11 cellular contexts compared by ENCODE assay signal in the genomic region with DNA sequence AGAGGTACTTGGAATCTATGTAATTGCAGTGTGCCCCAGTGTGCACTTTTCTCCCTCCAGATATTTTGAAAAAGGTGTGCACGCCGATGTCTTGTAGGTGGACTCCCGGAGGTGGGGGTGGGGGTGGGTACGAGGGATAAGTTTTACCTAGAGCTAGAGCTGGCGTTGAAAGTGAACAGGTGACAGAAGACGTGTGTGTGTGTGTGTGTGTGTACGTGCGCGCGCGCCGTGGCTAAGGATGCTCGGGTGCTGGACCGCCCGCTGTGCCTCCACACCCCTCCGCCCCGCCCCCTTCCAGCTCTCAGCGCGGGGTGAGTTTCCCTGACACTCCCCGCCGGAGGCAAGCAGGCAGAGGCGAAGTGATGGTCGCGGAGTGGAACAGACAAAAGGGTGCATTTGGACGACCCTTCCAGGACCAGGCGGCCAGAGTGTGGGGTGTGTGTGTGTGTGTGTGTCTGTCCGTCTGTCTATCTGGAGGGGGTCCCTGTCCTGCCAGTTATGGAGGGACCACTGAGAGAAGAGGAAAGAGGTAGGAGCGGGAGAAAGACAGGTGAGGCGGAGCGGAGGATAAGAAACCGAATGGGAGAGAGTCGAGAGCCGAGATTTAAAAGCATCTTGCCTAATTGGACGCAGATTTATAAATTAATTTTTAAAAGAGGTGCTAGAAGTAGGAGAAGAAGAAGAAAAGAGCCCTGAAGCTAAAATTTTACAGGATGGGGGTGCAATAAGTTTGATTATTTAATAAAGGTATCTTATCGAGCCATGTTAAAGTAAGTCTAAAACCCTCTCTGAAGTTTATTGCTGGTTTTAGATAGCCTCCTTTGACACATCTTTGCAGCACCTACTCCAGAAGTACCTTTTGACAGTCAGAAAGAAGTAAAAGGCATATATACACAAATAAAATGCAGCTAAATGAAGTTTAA.
DNase-seq lines count a peak whose midpoint lies in the region; ATAC-seq and TF ChIP-seq lines count a peak whose summit lies in the region.
"Had no signal": no experiment of that assay in that cellular context is flagged by ENCODE, and none has a peak within 500 bp of the region (broad histone marks: within the 10 kb centered on the region; RNA-seq: fewer than 3 reads in every experiment).

No MANE protein-coding gene starts in this region.

- H3K27ac Mint-ChIP-seq in natural killer cell (no peak overlapping the region), T-helper 17 cell (no peak overlapping the region)
- no peak overlapping the region for H3K27ac Mint-ChIP-seq in natural killer cell treated with Interleukin-12 subunit alpha and Interleukin-12 subunit beta and Interleukin-15 and Interleukin-18, amount 100 ng/mL, for 72 hours
- H3K27ac Mint-ChIP-seq in activated CD4-positive, alpha-beta T cell treated with anti-CD3 and anti-CD28 coated beads for 36 hours: no peak overlapping the region
- H3K27ac Mint-ChIP-seq: CD8-positive, alpha-beta memory T cell; naive B cell had no signal

- H3K36me3 Mint-ChIP-seq in natural killer cell (no peaks in the 10 kb centered on the region), T-helper 17 cell (ENCODE audit: low read depth) (no peaks in the 10 kb centered on the region)
- no peaks in the 10 kb centered on the region for H3K36me3 Mint-ChIP-seq in natural killer cell treated with Interleukin-12 subunit alpha and Interleukin-12 subunit beta and Interleukin-15 and Interleukin-18, amount 100 ng/mL, for 72 hours
- no peaks in the 10 kb centered on the region for H3K36me3 Mint-ChIP-seq in activated CD4-positive, alpha-beta T cell treated with anti-CD3 and anti-CD28 coated beads for 36 hours (ENCODE audit: low read depth)
- H3K36me3 Mint-ChIP-seq: CD8-positive, alpha-beta memory T cell; naive B cell had no signal

- peak; percentile 12 for TF ChIP-seq RAD21 in neural cell (conservative IDR thresholded peaks at IDR 0.05)

- intact Hi-C loops in natural killer cell (cut with micrococcal nuclease): no loop called here
- intact Hi-C loops in esophagus muscularis mucosa (cut with DNase I): loop anchor here (5.0 kb wide), 1 partner anchor 597 kb away; the partner anchor contains the start of gene RARB
- intact Hi-C loops in activated CD4-positive, alpha-beta T cell treated with anti-CD3 and anti-CD28 coated beads for 36 hours (cut with DNase I, micrococcal nuclease): no loop called here
- intact Hi-C loops in lower leg skin (cut with DNase I; ENCODE audit: low total_unique reads): no loop called here

- H3K27me3 ChIP-seq in esophagus muscularis mucosa: no peaks in the 10 kb centered on the region
- peaks cover 22% of the 10 kb centered on the region for H3K27me3 ChIP-seq in neural cell (ENCODE audit: insufficient read depth, low read depth, low read length)

- peaks cover 5 to 6% of the 10 kb centered on the region in 2 donors for H3K9me3 Mint-ChIP-seq in natural killer cell
- H3K9me3 Mint-ChIP-seq in natural killer cell treated with Interleukin-12 subunit alpha and Interleukin-12 subunit beta and Interleukin-15 and Interleukin-18, amount 100 ng/mL, for 72 hours: peaks cover 10% of the 10 kb centered on the region
- H3K9me3 Mint-ChIP-seq in activated CD4-positive, alpha-beta T cell treated with anti-CD3 and anti-CD28 coated beads for 36 hours (ENCODE audit: low read depth): no peaks in the 10 kb centered on the region

- POLR2A ChIA-PET in activated CD4-positive, alpha-beta T cell treated with anti-CD3 and anti-CD28 coated beads for 36 hours (lab: Charles Lee): no interaction called here

- CTCF ChIA-PET in activated CD4-positive, alpha-beta T cell treated with anti-CD3 and anti-CD28 coated beads for 36 hours (lab: Charles Lee): no interaction called here

- no peak for TF ChIP-seq EP300 in esophagus muscularis mucosa (IDR thresholded peaks at IDR 0.05)
- TF ChIP-seq EP300 in neural cell (conservative IDR thresholded peaks at IDR 0.05; ENCODE audit: poor library complexity, severe bottlenecking): no peak

- H3K9me3 ChIP-seq in esophagus muscularis mucosa: no peaks in the 10 kb centered on the region
- H3K9me3 ChIP-seq in neural cell (ENCODE audit: low read length): no peaks in the 10 kb centered on the region
- no peaks in the 10 kb centered on the region for H3K9me3 ChIP-seq in T-helper 17 cell (ENCODE audit: control insufficient read depth, low read length, poor library complexity, severe bottlenecking)

- H3K27me3 Mint-ChIP-seq in natural killer cell (ENCODE audit: low read depth in 2 of 2) (peaks cover 37 to 58% of the 10 kb centered on the region in 2 donors), T-helper 17 cell (peaks cover 19% of the 10 kb centered on the region)
- H3K27me3 Mint-ChIP-seq in natural killer cell treated with Interleukin-12 subunit alpha and Interleukin-12 subunit beta and Interleukin-15 and Interleukin-18, amount 100 ng/mL, for 72 hours: peaks cover 37 to 44% of the 10 kb centered on the region in 2 donors
- H3K27me3 Mint-ChIP-seq in activated CD4-positive, alpha-beta T cell treated with anti-CD3 and anti-CD28 coated beads for 36 hours: peaks cover 32% of the 10 kb centered on the region

- H3K27ac ChIP-seq in esophagus muscularis mucosa (replicated peaks in 1 of 4) (peak overlapping the region; percentile 77 to 82 (median 78)), neural cell (ENCODE audit: low read length) (no peak overlapping the region)

- TF ChIP-seq POLR2A in esophagus muscularis mucosa (IDR thresholded peaks at IDR 0.05; ENCODE audit: low read depth) (no peak), lower leg skin (IDR thresholded peaks at IDR 0.05) (no peak)

- WGBS in esophagus muscularis mucosa: 17% methylated on average over 21 of the region's 35 CpGs
- 8 to 13% methylated on average over 21 to 32 of the region's 35 CpGs for WGBS in lower leg skin, 2 donors

- no peaks in the 10 kb centered on the region for H4K20me1 ChIP-seq in neural cell (ENCODE audit: insufficient read depth)

- H2AFZ ChIP-seq in neural cell (ENCODE audit: low read depth, low read length): no peak overlapping the region

- H3K4me2 ChIP-seq in neural cell (ENCODE audit: low read length): peak overlapping the region; percentile 84

- H3K9ac ChIP-seq in neural cell (ENCODE audit: low read length): peak overlapping the region; percentile 71

- ATAC-seq in natural killer cell (no peak), GM21360 (IDR thresholded peaks at IDR 0.05; ENCODE audit: unreplicated experiment) (no peak), T-helper 17 cell (no peak)
- no peak for ATAC-seq in natural killer cell treated with Interleukin-12 subunit alpha and Interleukin-12 subunit beta and Interleukin-15 and Interleukin-18, amount 100 ng/mL, for 72 hours
- no peak for ATAC-seq in activated CD4-positive, alpha-beta T cell treated with anti-CD3 and anti-CD28 coated beads for 36 hours

- H3K4me3 Mint-ChIP-seq in natural killer cell: peak overlapping the region; percentile 55
- H3K4me3 Mint-ChIP-seq in natural killer cell treated with Interleukin-12 subunit alpha and Interleukin-12 subunit beta and Interleukin-15 and Interleukin-18, amount 100 ng/mL, for 72 hours: no peak overlapping the region
- H3K4me3 Mint-ChIP-seq in activated CD4-positive, alpha-beta T cell treated with anti-CD3 and anti-CD28 coated beads for 36 hours: no peak overlapping the region
- no peak overlapping the region for H3K4me3 Mint-ChIP-seq in T-helper 17 cell

- H3K36me3 ChIP-seq in esophagus muscularis mucosa (no peaks in the 10 kb centered on the region), neural cell (ENCODE audit: insufficient read depth, low read length) (no peaks in the 10 kb centered on the region)

- H3K4me1 Mint-ChIP-seq in natural killer cell: peaks cover 5 to 10% of the 10 kb centered on the region in 2 donors
- H3K4me1 Mint-ChIP-seq in natural killer cell treated with Interleukin-12 subunit alpha and Interleukin-12 subunit beta and Interleukin-15 and Interleukin-18, amount 100 ng/mL, for 72 hours (ENCODE audit: low read depth in 2 of 2): peaks cover 0 to 6% of the 10 kb centered on the region in 2 donors
- peaks cover 2% of the 10 kb centered on the region for H3K4me1 Mint-ChIP-seq in activated CD4-positive, alpha-beta T cell treated with anti-CD3 and anti-CD28 coated beads for 36 hours
- H3K4me1 Mint-ChIP-seq in T-helper 17 cell: no peaks in the 10 kb centered on the region
- H3K4me1 Mint-ChIP-seq: CD8-positive, alpha-beta memory T cell had no signal

- DNase-seq in natural killer cell: no peak
- no peak for DNase-seq in natural killer cell treated with Interleukin-12 subunit alpha and Interleukin-12 subunit beta and Interleukin-15 and Interleukin-18, amount 100 ng/mL, for 72 hours (ENCODE audit: low spot score)
- DNase-seq in esophagus muscularis mucosa (ENCODE audit: extremely low spot score): no peak
- DNase-seq in activated CD4-positive, alpha-beta T cell treated with anti-CD3 and anti-CD28 coated beads for 36 hours: no peak
- DNase-seq in lower leg skin (ENCODE audit: low spot score in 2 of 2): no peak
- DNase-seq in T-helper 17 cell: no peak
- DNase-seq: naive B cell; stimulated activated naive CD4-positive, alpha-beta T cell treated with Interleukin-2 at 50 U/mL for 16 hours had no signal

- H3K4me1 ChIP-seq in esophagus muscularis mucosa: peaks cover 14 to 42% (median 19%) of the 10 kb centered on the region in 4 donors

- H3K4me3 ChIP-seq in esophagus muscularis mucosa: peak overlapping the region; percentile 68 to 84 (median 73)
- peak overlapping the region; percentile 83 for H3K4me3 ChIP-seq in neural cell (ENCODE audit: low read length)
- H3K4me3 ChIP-seq in lower leg skin (ENCODE audit: low read depth, poor library complexity, severe bottlenecking): no peak overlapping the region

- H3K9me2 ChIP-seq in neural cell (ENCODE audit: insufficient read depth, low read length): no peaks in the 10 kb centered on the region

- H3F3A ChIP-seq in neural cell (ENCODE audit: insufficient read depth, low read length, poor library complexity, severe bottlenecking): no peaks in the 10 kb centered on the region

- TF ChIP-seq CTCF in natural killer cell (IDR thresholded peaks at IDR 0.05) (no peak), esophagus muscularis mucosa (IDR thresholded peaks at IDR 0.05) (no peak), neural cell (IDR thresholded peaks at IDR 0.05; ENCODE audit: poor library complexity, severe bottlenecking) (no peak), lower leg skin (IDR thresholded peaks at IDR 0.05) (no peak)

- no peaks in the 10 kb centered on the region for H3K79me2 ChIP-seq in neural cell (replicated peaks; ENCODE audit: insufficient read depth, low read length)
